ENCODE assay signal across 2 cellular contexts in the genomic region with DNA sequence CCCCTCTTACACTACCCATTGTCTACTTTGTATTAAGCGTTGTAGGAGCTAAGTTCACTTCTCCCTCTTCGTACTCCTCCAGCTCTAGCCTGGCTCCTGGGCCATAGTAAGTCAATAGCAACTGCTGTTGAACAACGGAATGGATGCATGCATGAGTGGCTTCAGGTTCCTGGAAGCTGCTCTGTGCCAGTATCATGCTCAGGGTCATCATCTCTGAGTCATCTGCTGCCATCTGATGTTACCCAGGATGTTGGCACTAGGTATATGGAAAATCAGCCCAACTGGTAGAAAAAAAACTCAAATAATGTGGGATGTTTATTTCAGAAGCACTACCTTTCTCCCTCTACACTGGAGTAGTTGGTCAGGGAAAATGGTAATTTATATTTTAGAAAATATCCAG.
TF ChIP-seq lines count a peak whose summit lies in the region.

No MANE protein-coding gene starts in this region.

TF ChIP-seq in GM23338, 12 proteins besides CTCF, POLR2A, EP300 and RAD21:
- TF ChIP-seq ZNF114 (CRISPR knock-in tag; IDR thresholded peaks at IDR 0.05) (no peak), EZH2phosphoT487 (IDR thresholded peaks at IDR 0.05; ENCODE audit: unreplicated experiment) (no peak), JUNB (IDR thresholded peaks at IDR 0.05; ENCODE audit: unreplicated experiment) (no peak), NANOG (IDR thresholded peaks at IDR 0.05; ENCODE audit: borderline replicate concordance) (no peak), EZH2 (IDR thresholded peaks at IDR 0.05; ENCODE audit: low read depth, unreplicated experiment) (no peak), STAT1 (IDR thresholded peaks at IDR 0.05; ENCODE audit: unreplicated experiment) (no peak)

TF ChIP-seq in H1, 55 proteins besides CTCF, POLR2A, EP300 and RAD21:
- TF ChIP-seq, protein P1, sequence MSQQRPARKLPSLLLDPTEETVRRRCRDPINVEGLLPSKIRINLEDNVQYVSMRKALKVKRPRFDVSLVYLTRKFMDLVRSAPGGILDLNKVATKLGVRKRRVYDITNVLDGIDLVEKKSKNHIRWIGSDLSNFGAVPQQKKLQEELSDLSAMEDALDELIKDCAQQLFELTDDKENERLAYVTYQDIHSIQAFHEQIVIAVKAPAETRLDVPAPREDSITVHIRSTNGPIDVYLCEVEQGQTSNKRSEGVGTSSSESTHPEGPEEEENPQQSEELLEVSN (IDR thresholded peaks at IDR 0.05), result no peak
- TF ChIP-seq HDAC2 (IDR thresholded peaks at IDR 0.05; ENCODE audit: borderline replicate concordance in 1 of 2, low read depth in 2 of 2, low read length in 2 of 2) (no peak), TAF7 (optimal IDR thresholded peaks at IDR 0.05; ENCODE audit: borderline replicate concordance, low read depth, low read length) (no peak), TCF12 (IDR thresholded peaks at IDR 0.05; ENCODE audit: low read depth, low read length) (no peak), ATF3 (IDR thresholded peaks at IDR 0.05; ENCODE audit: insufficient read depth, low read depth, low read length) (no peak), BRCA1 (IDR thresholded peaks at IDR 0.05; ENCODE audit: low read depth, low read length) (no peak), RXRA (IDR thresholded peaks at IDR 0.05; ENCODE audit: insufficient read depth, low read depth, low read length) (no peak), KDM5A (IDR thresholded peaks at IDR 0.05; ENCODE audit: low read length) (no peak), USF2 (IDR thresholded peaks at IDR 0.05; ENCODE audit: low read length) (no peak), SP1 (IDR thresholded peaks at IDR 0.05; ENCODE audit: low read depth, low read length) (no peak)
